Comparison of ENCODE assay signal across 22 cellular contexts in genomic region chr10:87589653-87590052, GRCh38.
DNase-seq lines count a peak whose midpoint lies in the region; ATAC-seq and TF ChIP-seq lines count a peak whose summit lies in the region.
"Had no signal": no experiment of that assay in that cellular context is flagged by ENCODE, and none has a peak within 500 bp of the region (broad histone marks: within the 10 kb centered on the region; RNA-seq: fewer than 3 reads in every experiment).

No MANE protein-coding gene starts in this region.

- no peak overlapping the region for H3K4me3 Mint-ChIP-seq in osteocyte (ENCODE audit: unreplicated experiment)
- H3K4me3 Mint-ChIP-seq: B cell, T-cell, type B pancreatic cell had no signal

- TF ChIP-seq CTCF in fibroblast of lung (conservative IDR thresholded peaks at IDR 0.05 in 1 of 2, IDR thresholded peaks at IDR 0.05 in 1 of 2; ENCODE audit: low read depth in 1 of 2, low read length in 2 of 2) (no peak), osteocyte (IDR thresholded peaks at IDR 0.05) (no peak), left ventricle myocardium inferior (IDR thresholded peaks at IDR 0.05; ENCODE audit: borderline replicate concordance) (no peak)

- peak overlapping the region; percentile 53 for H2AFZ ChIP-seq in fibroblast of lung (ENCODE audit: low read length)

- H3K9me3 ChIP-seq in fibroblast of lung (ENCODE audit: control insufficient read depth, insufficient read depth, low read depth, low read length) = no peaks in the 10 kb centered on the region
- no peaks in the 10 kb centered on the region for H3K9me3 ChIP-seq in left ventricle myocardium inferior (replicated peaks)
- H3K9me3 ChIP-seq: MG63 had no signal

- H3K27ac Mint-ChIP-seq in osteocyte (ENCODE audit: unreplicated experiment) = peak overlapping the region; percentile 33
- H3K27ac Mint-ChIP-seq: activated naive CD4-positive, alpha-beta T cell treated with anti-CD3 and anti-CD28 coated beads, Interleukin-2, amount 50 U/mL, for 72 hours; B cell; T-cell; type B pancreatic cell had no signal

- H3K9me3 Mint-ChIP-seq in osteocyte (ENCODE audit: unreplicated experiment) = peaks cover 4% of the 10 kb centered on the region
- H3K9me3 Mint-ChIP-seq: activated naive CD4-positive, alpha-beta T cell treated with anti-CD3 and anti-CD28 coated beads, Interleukin-2, amount 50 U/mL, for 72 hours; type B pancreatic cell had no signal

- H3K36me3 Mint-ChIP-seq in osteocyte (ENCODE audit: unreplicated experiment) = no peaks in the 10 kb centered on the region
- H3K36me3 Mint-ChIP-seq: activated naive CD4-positive, alpha-beta T cell treated with anti-CD3 and anti-CD28 coated beads, Interleukin-2, amount 50 U/mL, for 72 hours; T-cell; type B pancreatic cell had no signal

- H3K27me3 Mint-ChIP-seq in osteocyte (ENCODE audit: unreplicated experiment) = peaks cover 11% of the 10 kb centered on the region
- H3K27me3 Mint-ChIP-seq: T-cell, type B pancreatic cell had no signal

- no peaks in the 10 kb centered on the region for H3K36me3 ChIP-seq in fibroblast of lung (ENCODE audit: control insufficient read depth, insufficient read depth, low read length)
- H3K36me3 ChIP-seq in left ventricle myocardium inferior = no peaks in the 10 kb centered on the region
- H3K36me3 ChIP-seq: MG63 had no signal

- no peak overlapping the region for H3K4me3 ChIP-seq in fibroblast of lung (replicated peaks in 1 of 4; ENCODE audit: control extremely low read depth in 1 of 4, insufficient read depth in 1 of 4, low read depth in 3 of 4, low read length in 4 of 4)
- no peak overlapping the region for H3K4me3 ChIP-seq in left ventricle myocardium inferior
- H3K4me3 ChIP-seq: MG63 had no signal

- peak overlapping the region; percentile 29 for H3K4me2 ChIP-seq in fibroblast of lung (ENCODE audit: extremely low read depth, insufficient read depth, low read length)

- no peaks in the 10 kb centered on the region for H4K20me1 ChIP-seq in fibroblast of lung (ENCODE audit: control insufficient read depth, extremely low read depth, insufficient read depth, low read length)

- H3K4me1 Mint-ChIP-seq in osteocyte (ENCODE audit: unreplicated experiment) = peaks cover 37% of the 10 kb centered on the region
- H3K4me1 Mint-ChIP-seq: B cell, T-cell had no signal

- ATAC-seq in SK-N-SH treated with all-trans-retinoic acid at 6 μM for 48 hours = peak; percentile 66
- ATAC-seq in GM21529 (IDR thresholded peaks at IDR 0.05; ENCODE audit: unreplicated experiment) = no peak
- ATAC-seq: HCT116, Right ventricle myocardium inferior, T-cell had no signal

- intact Hi-C loops in left ventricle myocardium inferior (cut with micrococcal nuclease) = no loop called here

- no peaks in the 10 kb centered on the region for H3K79me2 ChIP-seq in fibroblast of lung (ENCODE audit: control insufficient read depth, insufficient read depth, low read length)

- DNase-seq in EL (peak; percentile 43), fibroblast of lung (ENCODE audit: low read depth in 2 of 2) (peak in 1 of 2 donors; percentile 62), osteocyte (ENCODE audit: extremely low spot score, unreplicated experiment) (no peak), left ventricle myocardium inferior (no peak), UCSD-AML1 (lab: John Stamatoyannopoulos, UW; ENCODE audit: unreplicated experiment) (no peak), medulla oblongata (ENCODE audit: extremely low spot score) (no peak)
- DNase-seq: activated CD4-positive, alpha-beta T cell treated with anti-CD3 and anti-CD28 coated beads for 4 hours; COR-L47; dermis blood vessel endothelial cell; MG63; NCI-H1436 treated with DMSO at 0.1 percent for 48 hours; NCI-H69; stimulated activated CD4-positive, alpha-beta T cell treated with anti-CD3 and anti-CD28 coated beads, Interleukin-12 subunit alpha, Interleukin-12 subunit beta, amount 100 ng/mL, for 4 hours; T-cell had no signal

- peaks cover 8% of the 10 kb centered on the region for H3K4me1 ChIP-seq in fibroblast of lung (ENCODE audit: control insufficient read depth, extremely low read depth, insufficient read depth, low read length)
- peaks cover 14% of the 10 kb centered on the region for H3K4me1 ChIP-seq in left ventricle myocardium inferior

- H3K9ac ChIP-seq in fibroblast of lung (ENCODE audit: insufficient read depth, low read length) = no peak overlapping the region

- H3K27me3 ChIP-seq in fibroblast of lung (ENCODE audit: control insufficient read depth, insufficient read depth, low read length) (no peaks in the 10 kb centered on the region), left ventricle myocardium inferior (ENCODE audit: low read depth) (no peaks in the 10 kb centered on the region)
- H3K27me3 ChIP-seq: MG63 had no signal

- peak overlapping the region; percentile 9 for H3K27ac ChIP-seq in fibroblast of lung (ENCODE audit: insufficient read depth, low read length)
- no peak overlapping the region for H3K27ac ChIP-seq in left ventricle myocardium inferior (replicated peaks)
- H3K27ac ChIP-seq: epithelial cell of prostate had no signal

TF ChIP-seq in SK-N-SH treated with all-trans-retinoic acid at 6 μM for 48 hours, 23 proteins besides CTCF, POLR2A, EP300 and RAD21:
- TF ChIP-seq ISL1 (CRISPR knock-in tag; IDR thresholded peaks at IDR 0.05) (no peak), ZFP30 (CRISPR knock-in tag; IDR thresholded peaks at IDR 0.05) (no peak), TOX (CRISPR knock-in tag; IDR thresholded peaks at IDR 0.05; ENCODE audit: borderline replicate concordance) (no peak), RARB (CRISPR knock-in tag; IDR thresholded peaks at IDR 0.05) (no peak), ESRRG (CRISPR knock-in tag; IDR thresholded peaks at IDR 0.05) (no peak), GLIS3 (CRISPR knock-in tag; IDR thresholded peaks at IDR 0.05) (no peak), PATZ1 (CRISPR knock-in tag; IDR thresholded peaks at IDR 0.05; ENCODE audit: borderline replicate concordance) (no peak), OSR1 (CRISPR knock-in tag; IDR thresholded peaks at IDR 0.05) (no peak), BACH2 (CRISPR knock-in tag; IDR thresholded peaks at IDR 0.05; ENCODE audit: borderline replicate concordance) (no peak), ARNTL (CRISPR knock-in tag; IDR thresholded peaks at IDR 0.05; ENCODE audit: borderline replicate concordance, low read depth) (no peak), POU6F1 (CRISPR knock-in tag; IDR thresholded peaks at IDR 0.05; ENCODE audit: borderline replicate concordance, low read depth) (no peak)
TF ChIP-seq in SK-N-SH treated with all-trans-retinoic acid at 6 μM for 48 hours: peak in this region for 0.
